16 cellular contexts compared by ENCODE assay signal in genomic region chr4:3375688-3376087, GRCh38.
DNase-seq lines count a peak whose midpoint lies in the region; ATAC-seq and TF ChIP-seq lines count a peak whose summit lies in the region.
"Had no signal": no experiment of that assay in that cellular context is flagged by ENCODE, and none has a peak within 500 bp of the region (broad histone marks: within the 10 kb centered on the region; RNA-seq: fewer than 3 reads in every experiment).

No MANE protein-coding gene starts in this region.

- in situ Hi-C loops in gastrocnemius medialis (cut with MboI; ENCODE audit: low sequenced_read_pairs in 4 of 4): no loop called here

- intact Hi-C loops in gastrocnemius medialis (cut with DNase I; ENCODE audit: low total_unique reads): no loop called here

- H3K4me1 ChIP-seq in gastrocnemius medialis: peaks cover 1 to 2% of the 10 kb centered on the region in 2 donors

- no peaks in the 10 kb centered on the region for H3K9me3 ChIP-seq in gastrocnemius medialis

- DNase-seq in DMS79 treated with DMSO at 0.1 percent for 48 hours (lab: John Stamatoyannopoulos, UW): peak; percentile 39
- no peak for DNase-seq in DMS79 (lab: John Stamatoyannopoulos, UW)
- peak; percentile 68 for DNase-seq in NCI-H345 (lab: John Stamatoyannopoulos, UW)
- DNase-seq in choroid plexus epithelial cell (ENCODE audit: low read depth): peak; percentile 67
- DNase-seq in gastrocnemius medialis: peak; percentile 75 to 89
- DNase-seq in GM19238 (ENCODE audit: insufficient read length, low spot score): no peak
- DNase-seq in foreskin melanocyte: no peak
- DNase-seq: 8988T; activated CD4-positive, CD25-positive, alpha-beta regulatory T cell treated with anti-CD3 and anti-CD28 coated beads, Interleukin-2, amount 50 U/mL, for 72 hours; activated naive CD4-positive, alpha-beta T cell treated with Interleukin-2 at 50 U/mL for 16 hours; effector memory CD8-positive, alpha-beta T cell; islet precursor cell; NCI-H1436; SIG-M5 had no signal

- peak overlapping the region in 3 of 4 donors; percentile 16 to 60 (median 16) for H3K27ac ChIP-seq in gastrocnemius medialis

- no peak overlapping the region for H3K4me3 ChIP-seq in choroid plexus epithelial cell (ENCODE audit: low read depth, low read length)
- H3K4me3 ChIP-seq in gastrocnemius medialis: no peak overlapping the region

- H3K27me3 ChIP-seq in gastrocnemius medialis: no peaks in the 10 kb centered on the region

- H3K36me3 ChIP-seq in gastrocnemius medialis: no peaks in the 10 kb centered on the region

- no peak for TF ChIP-seq CTCF in choroid plexus epithelial cell (conservative IDR thresholded peaks at IDR 0.05; ENCODE audit: low read depth, low read length)
- no peak for TF ChIP-seq CTCF in gastrocnemius medialis (IDR thresholded peaks at IDR 0.05 in 4 of 5, conservative IDR thresholded peaks at IDR 0.05 in 1 of 5)

- ATAC-seq in gastrocnemius medialis (peak; percentile 96 to 98), GM21619 (IDR thresholded peaks at IDR 0.05; ENCODE audit: unreplicated experiment) (no peak)
- ATAC-seq: effector memory CD8-positive, alpha-beta T cell; HCT116 had no signal

- TF ChIP-seq POLR2A in gastrocnemius medialis (IDR thresholded peaks at IDR 0.05): no peak

Comparison
In these comparisons a context has a peak if more than half of its experiments do, and no peak if none do; other contexts are left out.
1. DNase-seq: peak in DMS79 treated with DMSO at 0.1 percent for 48 hours (single experiment), NCI-H345 (single experiment), choroid plexus epithelial cell (single experiment) and gastrocnemius medialis (2 of 2); none in DMS79 (single experiment), GM19238 (single experiment) and foreskin melanocyte (single experiment).